1 cellular context compared by ENCODE assay signal in genomic region chr12:15883536-15883935, GRCh38.
TF ChIP-seq lines count a peak whose summit lies in the region.

No MANE protein-coding gene starts in this region.

TF ChIP-seq in H1, 55 proteins besides CTCF, POLR2A, EP300 and RAD21:
- TF ChIP-seq CBX5 (IDR thresholded peaks at IDR 0.05; ENCODE audit: low read depth, low read length): no peak
- no peak for TF ChIP-seq CHD2 (IDR thresholded peaks at IDR 0.05; ENCODE audit: low read length)
- TF ChIP-seq ATF3 (IDR thresholded peaks at IDR 0.05; ENCODE audit: insufficient read depth, low read depth, low read length): no peak
- TF ChIP-seq KDM1A (IDR thresholded peaks at IDR 0.05; ENCODE audit: borderline replicate concordance, low read length): no peak
- no peak for TF ChIP-seq RFX5 (IDR thresholded peaks at IDR 0.05; ENCODE audit: borderline replicate concordance, low read depth, low read length)
- TF ChIP-seq CBX8 (IDR thresholded peaks at IDR 0.05; ENCODE audit: borderline replicate concordance, low read depth, low read length): no peak
- no peak for TF ChIP-seq KDM5A (IDR thresholded peaks at IDR 0.05; ENCODE audit: low read length)
- no peak for TF ChIP-seq RNF2 (IDR thresholded peaks at IDR 0.05; ENCODE audit: borderline replicate concordance, low read depth, low read length, missing control alignments, poor library complexity, severe bottlenecking)
- no peak for TF ChIP-seq NRF1 (IDR thresholded peaks at IDR 0.05; ENCODE audit: low read depth, low read length)
- no peak for TF ChIP-seq MAFK (IDR thresholded peaks at IDR 0.05; ENCODE audit: low read depth, low read length)
- TF ChIP-seq HDAC6 (IDR thresholded peaks at IDR 0.05; ENCODE audit: low read depth, low read length): no peak
